Comparison of ENCODE assay signal across 8 cellular contexts in the genomic region with DNA sequence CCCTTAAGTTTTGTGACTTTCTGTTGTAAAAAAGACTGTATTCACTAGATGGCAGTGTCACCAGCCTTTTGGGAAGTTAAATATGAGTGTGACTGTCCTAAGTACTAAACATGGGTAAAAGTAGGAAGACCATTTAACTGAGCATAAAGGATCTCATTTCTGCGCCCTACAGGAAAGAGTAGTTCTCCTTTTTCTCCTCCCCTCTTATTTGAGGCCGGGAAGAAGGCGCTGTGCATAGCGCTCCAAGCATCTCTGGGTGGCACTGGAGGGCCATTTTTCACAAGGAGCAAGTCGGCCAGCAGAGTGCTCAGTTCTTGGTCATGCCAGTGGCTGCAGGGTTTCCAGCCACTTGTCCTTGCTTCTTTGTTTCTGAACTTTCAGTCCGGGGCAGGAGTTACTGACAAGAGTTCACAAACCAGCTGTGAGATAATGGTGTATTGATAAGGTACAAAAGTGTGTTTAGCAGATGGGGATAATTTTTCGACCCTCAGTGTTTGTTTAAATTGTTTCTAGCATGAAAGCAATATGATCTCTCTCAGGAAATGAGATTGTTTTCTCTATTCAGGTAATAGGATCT.
A peak's percentile ranks its signal among the peaks of the same experiment; 100 is the strongest.
DNase-seq lines count a peak whose midpoint lies in the region; ATAC-seq and TF ChIP-seq lines count a peak whose summit lies in the region.

No MANE protein-coding gene starts in this region.

- H3K79me2 ChIP-seq in HCT116 (ENCODE audit: insufficient read depth, low read length), result no peaks in the 10 kb centered on the region
- peaks cover 3% of the 10 kb centered on the region; the same call in 1 of the 2 replicates for H3K79me2 ChIP-seq in MM.1S (ENCODE audit: low read length)

- H3K4me1 Mint-ChIP-seq in T-helper 2 cell treated with Interferon-gamma antibody and Interleukin-4, amounts not matched to agents 5 μg/mL and 100 μg/mL, for 36 hours (ENCODE audit: low read depth), result peaks cover 5% of the 10 kb centered on the region

- POLR2A ChIA-PET in HCT116 (lab: Charles Lee), result no interaction called here

- peaks cover 2% of the 10 kb centered on the region for H3K27me3 Mint-ChIP-seq in T-helper 2 cell treated with Interferon-gamma antibody and Interleukin-4, amounts not matched to agents 5 μg/mL and 100 μg/mL, for 36 hours (ENCODE audit: low read depth)

- ATAC-seq in HCT116, result peak; percentile 97

- H3K9ac ChIP-seq in HCT116 (ENCODE audit: low read length) (no peak overlapping the region), MM.1S (ENCODE audit: low read length) (no peak overlapping the region)

- H3K4me3 ChIP-seq in HCT116 (replicated peaks in 1 of 2; ENCODE audit: low read depth in 1 of 2, low read length in 2 of 2), result no peak overlapping the region
- H3K4me3 ChIP-seq in MM.1S (ENCODE audit: low read length), result 0 out of 2 replicates have a peak overlapping the region, but pooled peaks have one; percentile 11

- peak; percentile 73 for TF ChIP-seq RAD21 in HCT116 (IDR thresholded peaks at IDR 0.05; ENCODE audit: low read depth)

- H3K9me3 Mint-ChIP-seq in T-helper 2 cell treated with Interferon-gamma antibody and Interleukin-4, amounts not matched to agents 5 μg/mL and 100 μg/mL, for 36 hours, result no peaks in the 10 kb centered on the region

- BruUV-seq in HCT116 (replicated peaks; lab: Mats Ljungman, UMichigan), result no TSS peak

- TF ChIP-seq CTCF in HCT116 (IDR thresholded peaks at IDR 0.05 in 2 of 3, conservative IDR thresholded peaks at IDR 0.05 in 1 of 3; ENCODE audit: borderline replicate concordance in 1 of 3, insufficient read depth in 1 of 3, low read depth in 2 of 3, low read length in 2 of 3), result peak; percentile 40 to 97 (median 69)
- peak; percentile 99 for TF ChIP-seq CTCF in MM.1S (IDR thresholded peaks at IDR 0.05; ENCODE audit: low read length)

- no peaks in the 10 kb centered on the region for H3K27me3 ChIP-seq in HCT116 (ENCODE audit: insufficient read depth, low read length)
- no peaks in the 10 kb centered on the region for H3K27me3 ChIP-seq in MM.1S (replicated peaks; ENCODE audit: insufficient read depth, low read length)
- H3K27me3 ChIP-seq in layer of hippocampus (ENCODE audit: control insufficient read depth, insufficient read depth, low read length), result no peaks in the 10 kb centered on the region

- H4K20me1 ChIP-seq in HCT116 (ENCODE audit: insufficient read depth) (no peaks in the 10 kb centered on the region; the same call in 1 of the 2 replicates), MM.1S (ENCODE audit: insufficient read depth, low read length) (no peaks in the 10 kb centered on the region)

- RAD21 ChIA-PET in HCT116 (lab: Charles Lee; ENCODE audit: low non-redundant PET in 1 of 2, low total read pairs in 2 of 2, uncharacterized antibody in 2 of 2, unreplicated experiment in 2 of 2), result no interaction called here

- H3K27ac Mint-ChIP-seq in T-helper 2 cell treated with Interferon-gamma antibody and Interleukin-4, amounts not matched to agents 5 μg/mL and 100 μg/mL, for 36 hours, result no peak overlapping the region

- no peaks in the 10 kb centered on the region for H3F3A ChIP-seq in MM.1S (ENCODE audit: insufficient read depth, low read length)

- H2AFZ ChIP-seq in HCT116 (ENCODE audit: low read depth, low read length, poor library complexity, severe bottlenecking), result no peak overlapping the region
- H2AFZ ChIP-seq in MM.1S (ENCODE audit: low read length), result 0 out of 2 replicates have a peak overlapping the region, but pooled peaks have one; percentile 2

- CTCF ChIA-PET in HCT116 (lab: Charles Lee), result interaction anchor here (1.2 to 1.8 kb wide), 2 partner anchors 143 to 266 kb away, joined by 3 to 4 read pairs; no protein-coding TSS in a partner anchor

- no peaks in the 10 kb centered on the region for H3K36me3 ChIP-seq in HCT116 (ENCODE audit: control insufficient read depth in 1 of 2, insufficient read depth in 2 of 2, low read length in 2 of 2)
- H3K36me3 ChIP-seq in MM.1S (replicated peaks; ENCODE audit: insufficient read depth, low read length), result no peaks in the 10 kb centered on the region

- H3K9me2 ChIP-seq in HCT116 (ENCODE audit: insufficient read depth), result no peaks in the 10 kb centered on the region
- H3K9me2 ChIP-seq in MM.1S (replicated peaks; ENCODE audit: insufficient read depth, low read length), result no peaks in the 10 kb centered on the region

- TF ChIP-seq POLR2A in HCT116 (IDR thresholded peaks at IDR 0.05; ENCODE audit: borderline replicate concordance, extremely low read depth, insufficient read depth, insufficient read length), result no peak

- H3K27ac ChIP-seq in HCT116 (ENCODE audit: low read depth, low read length) (no peak overlapping the region), MM.1S (ENCODE audit: low read length) (no peak overlapping the region), cingulate gyrus (ENCODE audit: low read depth, low read length) (peak overlapping the region; percentile 78), layer of hippocampus (ENCODE audit: low read depth, low read length) (peak overlapping the region; percentile 66)

- peak; percentile 3 to 6 for DNase-seq in activated CD4-positive, alpha-beta T cell treated with anti-CD3 and anti-CD28 coated beads for 24 hours (ENCODE audit: low read depth in 2 of 2)
- DNase-seq in activated CD4-positive, alpha-beta T cell treated with anti-CD3 and anti-CD28 coated beads for 1 hour, result no peak
- peak; percentile 13 for DNase-seq in HCT116 (ENCODE audit: low read depth, low spot score)
- DNase-seq in MM.1S, result peak; percentile 88
- DNase-seq in T-helper 2 cell treated with Interferon-gamma antibody and Interleukin-4, amounts not matched to agents 5 μg/mL and 100 μg/mL, for 36 hours (ENCODE audit: low spot score), result peak; percentile 30
- DNase-seq in stimulated activated CD4-positive, alpha-beta T cell treated with anti-CD3 and anti-CD28 coated beads, Interleukin-4, amount 100 ng/mL, for 24 hours, result peak; percentile 14

- H3K4me1 ChIP-seq in HCT116 (ENCODE audit: control insufficient read depth in 1 of 2, insufficient read depth in 2 of 2, low read length in 2 of 2), result no peaks in the 10 kb centered on the region
- H3K4me1 ChIP-seq in MM.1S (ENCODE audit: low read length), result peaks cover 7% of the 10 kb centered on the region

- H3K4me2 ChIP-seq in HCT116 (ENCODE audit: low read length) (no peak overlapping the region), MM.1S (ENCODE audit: low read depth, low read length) (peak overlapping the region; percentile 40; the same call in 1 of the 2 replicates)

- intact Hi-C loops in HCT116 (cut with micrococcal nuclease), result loop anchor here (1.0 to 5.0 kb wide), 5 partner anchors 143 to 395 kb away; no protein-coding TSS in a partner anchor

- H3K36me3 Mint-ChIP-seq in T-helper 2 cell treated with Interferon-gamma antibody and Interleukin-4, amounts not matched to agents 5 μg/mL and 100 μg/mL, for 36 hours (ENCODE audit: low read depth), result no peaks in the 10 kb centered on the region

- no peaks in the 10 kb centered on the region for H3K9me3 ChIP-seq in HCT116 (ENCODE audit: control insufficient read depth in 1 of 2, insufficient read depth in 1 of 2, low read depth in 1 of 2, low read length in 2 of 2)
- no peaks in the 10 kb centered on the region for H3K9me3 ChIP-seq in MM.1S (replicated peaks; ENCODE audit: insufficient read depth, low read length)

- H3K4me3 Mint-ChIP-seq in T-helper 2 cell treated with Interferon-gamma antibody and Interleukin-4, amounts not matched to agents 5 μg/mL and 100 μg/mL, for 36 hours, result peak overlapping the region; percentile 39

TF ChIP-seq in HCT116, 20 proteins besides CTCF, POLR2A, EP300 and RAD21 (continues in another document):
- TF ChIP-seq EZH2phosphoT487 (IDR thresholded peaks at IDR 0.05; ENCODE audit: borderline replicate concordance), result no peak
- TF ChIP-seq ELF1 (IDR thresholded peaks at IDR 0.05; ENCODE audit: borderline replicate concordance, low read depth), result no peak
- no peak for TF ChIP-seq EZH2 (IDR thresholded peaks at IDR 0.05)
- TF ChIP-seq CBX3 (IDR thresholded peaks at IDR 0.05; ENCODE audit: low read depth), result no peak
- TF ChIP-seq ZFX (IDR thresholded peaks at IDR 0.05), result no peak
- TF ChIP-seq, protein P1, sequence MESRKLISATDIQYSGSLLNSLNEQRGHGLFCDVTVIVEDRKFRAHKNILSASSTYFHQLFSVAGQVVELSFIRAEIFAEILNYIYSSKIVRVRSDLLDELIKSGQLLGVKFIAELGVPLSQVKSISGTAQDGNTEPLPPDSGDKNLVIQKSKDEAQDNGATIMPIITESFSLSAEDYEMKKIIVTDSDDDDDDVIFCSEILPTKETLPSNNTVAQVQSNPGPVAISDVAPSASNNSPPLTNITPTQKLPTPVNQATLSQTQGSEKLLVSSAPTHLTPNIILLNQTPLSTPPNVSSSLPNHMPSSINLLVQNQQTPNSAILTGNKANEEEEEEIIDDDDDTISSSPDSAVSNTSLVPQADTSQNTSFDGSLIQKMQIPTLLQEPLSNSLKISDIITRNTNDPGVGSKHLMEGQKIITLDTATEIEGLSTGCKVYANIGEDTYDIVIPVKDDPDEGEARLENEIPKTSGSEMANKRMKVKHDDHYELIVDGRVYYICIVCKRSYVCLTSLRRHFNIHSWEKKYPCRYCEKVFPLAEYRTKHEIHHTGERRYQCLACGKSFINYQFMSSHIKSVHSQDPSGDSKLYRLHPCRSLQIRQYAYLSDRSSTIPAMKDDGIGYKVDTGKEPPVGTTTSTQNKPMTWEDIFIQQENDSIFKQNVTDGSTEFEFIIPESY (IDR thresholded peaks at IDR 0.05; ENCODE audit: extremely low read depth, insufficient replicate concordance, low read length), result no peak
- TF ChIP-seq FOSL1 (IDR thresholded peaks at IDR 0.05; ENCODE audit: low read depth), result no peak
- TF ChIP-seq SRF (IDR thresholded peaks at IDR 0.05; ENCODE audit: low read depth), result no peak
- no peak for TF ChIP-seq TCF7L2 (IDR thresholded peaks at IDR 0.05; ENCODE audit: borderline replicate concordance, extremely low read depth, insufficient read depth, insufficient read length)

Comparison
In these comparisons a context has a peak if more than half of its experiments do, and no peak if none do; other contexts are left out.
1. H3K27ac ChIP-seq: peak in cingulate gyrus (single experiment) and layer of hippocampus (single experiment); none in HCT116 (single experiment) and MM.1S (single experiment).